ENCODE assay signal across 11 cellular contexts in genomic region chr5:138869763-138870500, GRCh38.
A peak's percentile ranks its signal among the peaks of the same experiment; 100 is the strongest.
DNase-seq lines count a peak whose midpoint lies in the region; ATAC-seq and TF ChIP-seq lines count a peak whose summit lies in the region.
"Had no signal": no experiment of that assay in that cellular context is flagged by ENCODE, and none has a peak within 500 bp of the region (broad histone marks: within the 10 kb centered on the region; RNA-seq: fewer than 3 reads in every experiment).

No MANE protein-coding gene starts in this region.

- H3K27me3 ChIP-seq in brain microvascular endothelial cell (replicated peaks) (no peaks in the 10 kb centered on the region), layer of hippocampus (ENCODE audit: control insufficient read depth, insufficient read depth, low read length) (no peaks in the 10 kb centered on the region)

- no peaks in the 10 kb centered on the region for H3K36me3 ChIP-seq in brain microvascular endothelial cell (replicated peaks)

- TF ChIP-seq CTCF in brain microvascular endothelial cell (IDR thresholded peaks at IDR 0.05; ENCODE audit: low read depth, low read length, missing control alignments), result no peak

- H3K4me1 Mint-ChIP-seq in stimulated activated naive CD8-positive, alpha-beta T cell treated with anti-CD3 and anti-CD28 coated beads, Interleukin-15, amount 100 ng/mL, for 72 hours, result no peaks in the 10 kb centered on the region
- peaks cover 12% of the 10 kb centered on the region for H3K4me1 Mint-ChIP-seq in stimulated activated memory B cell treated with anti-CD40 and anti-IgM and Interleukin-4, amounts not matched to agents 10 μg/mL and 1 μg/mL and 100 μg/mL, for 72 hours

- H3K27me3 Mint-ChIP-seq in stimulated activated naive CD8-positive, alpha-beta T cell treated with anti-CD3 and anti-CD28 coated beads, Interleukin-15, amount 100 ng/mL, for 72 hours, result peaks cover 34% of the 10 kb centered on the region
- no peaks in the 10 kb centered on the region for H3K27me3 Mint-ChIP-seq in stimulated activated memory B cell treated with anti-CD40 and anti-IgM and Interleukin-4, amounts not matched to agents 10 μg/mL and 1 μg/mL and 100 μg/mL, for 72 hours

- H3K4me3 Mint-ChIP-seq in stimulated activated naive CD8-positive, alpha-beta T cell treated with anti-CD3 and anti-CD28 coated beads, Interleukin-15, amount 100 ng/mL, for 72 hours, result no peak overlapping the region
- no peak overlapping the region for H3K4me3 Mint-ChIP-seq in stimulated activated memory B cell treated with anti-CD40 and anti-IgM and Interleukin-4, amounts not matched to agents 10 μg/mL and 1 μg/mL and 100 μg/mL, for 72 hours
- H3K4me3 Mint-ChIP-seq: CD8-positive, alpha-beta T cell had no signal

- ATAC-seq in stimulated activated naive CD8-positive, alpha-beta T cell treated with anti-CD3 and anti-CD28 coated beads, Interleukin-15, Interleukin-2, amounts not matched to agents 100 U/mL and 50 U/mL, for 24 hours, result peak; percentile 68
- ATAC-seq in stimulated activated naive CD8-positive, alpha-beta T cell treated with anti-CD3 and anti-CD28 coated beads, Interleukin-15, amount 100 ng/mL, for 72 hours, result no peak
- ATAC-seq in stimulated activated memory B cell treated with anti-CD40 and anti-IgM and Interleukin-4, amounts not matched to agents 10 μg/mL and 1 μg/mL and 100 μg/mL, for 72 hours, result no peak
- ATAC-seq in GM18858 (IDR thresholded peaks at IDR 0.05; ENCODE audit: unreplicated experiment), result no peak
- ATAC-seq: CD8-positive, alpha-beta T cell had no signal

- no peaks in the 10 kb centered on the region for H3K9me3 Mint-ChIP-seq in stimulated activated naive CD8-positive, alpha-beta T cell treated with anti-CD3 and anti-CD28 coated beads, Interleukin-15, amount 100 ng/mL, for 72 hours
- H3K9me3 Mint-ChIP-seq in stimulated activated memory B cell treated with anti-CD40 and anti-IgM and Interleukin-4, amounts not matched to agents 10 μg/mL and 1 μg/mL and 100 μg/mL, for 72 hours, result no peaks in the 10 kb centered on the region
- H3K9me3 Mint-ChIP-seq: CD8-positive, alpha-beta T cell had no signal

- in situ Hi-C loops in brain microvascular endothelial cell (cut with HindIII; ENCODE audit: low pct_ligation_motif_present, low sequenced_read_pairs), result no loop called here

- no peak for DNase-seq in stimulated activated naive CD8-positive, alpha-beta T cell treated with anti-CD3 and anti-CD28 coated beads, Interleukin-15, Interleukin-2, amounts not matched to agents 100 U/mL and 50 U/mL, for 24 hours
- no peak for DNase-seq in stimulated activated naive CD8-positive, alpha-beta T cell treated with anti-CD3 and anti-CD28 coated beads, Interleukin-15, amount 100 ng/mL, for 72 hours
- DNase-seq in brain microvascular endothelial cell, result peak; percentile 66
- DNase-seq in T1000 (lab: John Stamatoyannopoulos, UW), result no peak
- no peak for DNase-seq in GM19240 (ENCODE audit: insufficient read length, low spot score)
- DNase-seq: CD8-positive, alpha-beta T cell; NCI-H526 treated with DMSO at 0.1 percent for 48 hours had no signal

- peaks cover 20% of the 10 kb centered on the region for H3K36me3 Mint-ChIP-seq in stimulated activated memory B cell treated with anti-CD40 and anti-IgM and Interleukin-4, amounts not matched to agents 10 μg/mL and 1 μg/mL and 100 μg/mL, for 72 hours
- H3K36me3 Mint-ChIP-seq: CD8-positive, alpha-beta T cell had no signal

- H3K4me3 ChIP-seq in brain microvascular endothelial cell (ENCODE audit: low read depth, low read length), result no peak overlapping the region
- H3K4me3 ChIP-seq: GM12878 had no signal

- peak overlapping the region in 1 of 2 donors; percentile 6 for H3K27ac Mint-ChIP-seq in stimulated activated naive CD8-positive, alpha-beta T cell treated with anti-CD3 and anti-CD28 coated beads, Interleukin-15, amount 100 ng/mL, for 72 hours
- H3K27ac Mint-ChIP-seq in stimulated activated memory B cell treated with anti-CD40 and anti-IgM and Interleukin-4, amounts not matched to agents 10 μg/mL and 1 μg/mL and 100 μg/mL, for 72 hours, result no peak overlapping the region
- H3K27ac Mint-ChIP-seq: CD8-positive, alpha-beta T cell had no signal

- peak overlapping the region; percentile 24 for H3K27ac ChIP-seq in brain microvascular endothelial cell
- peak overlapping the region; percentile 63 for H3K27ac ChIP-seq in layer of hippocampus (ENCODE audit: low read depth, low read length)
